Comparison of ENCODE assay signal across 18 cellular contexts in the genomic region with DNA sequence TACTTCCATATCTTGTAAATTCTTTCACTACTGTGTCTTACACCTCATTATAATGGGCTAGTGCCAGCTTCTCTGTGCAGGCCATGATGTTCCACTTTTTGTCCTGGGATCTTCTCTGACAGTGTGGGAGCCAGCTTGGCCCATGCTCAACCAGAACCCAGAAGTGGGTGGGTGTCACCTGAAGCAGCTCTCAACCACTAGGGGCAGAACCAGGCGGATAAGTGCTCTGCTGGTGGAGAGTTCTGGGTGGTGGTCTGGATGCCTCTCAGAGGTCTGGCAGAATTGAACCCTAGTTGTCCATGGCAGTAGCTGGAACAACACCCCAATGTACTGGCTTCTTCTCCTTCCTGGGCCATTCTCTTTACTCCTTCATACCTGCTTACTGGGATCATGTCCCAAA.
"Had no signal": no experiment of that assay in that cellular context is flagged by ENCODE, and none has a peak within 500 bp of the region (broad histone marks: within the 10 kb centered on the region; RNA-seq: fewer than 3 reads in every experiment).

No MANE protein-coding gene starts in this region.

- H2AFZ ChIP-seq: parathyroid adenoma had no signal

- H3K4me1 Mint-ChIP-seq: brain; central memory CD8-positive, alpha-beta T cell; immature natural killer cell; naive B cell had no signal

- H3K9me3 ChIP-seq: thyroid gland, vagina had no signal

- H3K9ac ChIP-seq: parathyroid adenoma had no signal

- H3K27me3 ChIP-seq: thyroid gland, vagina had no signal

- H3K36me3 ChIP-seq: thyroid gland, vagina had no signal

- H3K4me1 ChIP-seq: parathyroid adenoma, thyroid gland, vagina had no signal

- H3K27ac Mint-ChIP-seq: activated naive CD4-positive, alpha-beta T cell treated with anti-CD3 and anti-CD28 coated beads, Interleukin-2, amount 50 U/mL, for 72 hours; brain; immature natural killer cell; naive B cell had no signal

- ATAC-seq: activated naive CD4-positive, alpha-beta T cell treated with anti-CD3 and anti-CD28 coated beads, Interleukin-2, amount 50 U/mL, for 72 hours; activated T-cell treated with anti-CD3 and anti-CD28 coated beads, Interleukin-2, amount 50 U/mL, for 4 hours had no signal

- H3K4me3 Mint-ChIP-seq: activated T-cell treated with anti-CD3 and anti-CD28 coated beads, Interleukin-2, amount 50 U/mL, for 4 hours; brain; central memory CD8-positive, alpha-beta T cell; immature natural killer cell; naive B cell had no signal

- DNase-seq: activated CD4-positive, alpha-beta T cell treated with anti-CD3 and anti-CD28 coated beads for 1 hour; activated CD4-positive, alpha-beta T cell treated with anti-CD3 and anti-CD28 coated beads, Interleukin-2, amount 50 U/mL, for 48 hours; activated effector memory CD4-positive, alpha-beta T cell treated with anti-CD3 and anti-CD28 coated beads, Interleukin-2, amount 50 U/mL, for 16 hours; activated T-cell treated with anti-CD3 and anti-CD28 coated beads, Interleukin-2, amount 50 U/mL, for 4 hours; amygdala; effector memory CD4-positive, alpha-beta T cell; hippocampal formation; immature natural killer cell; naive B cell; retina; thyroid gland had no signal

- H3K27me3 Mint-ChIP-seq: central memory CD8-positive, alpha-beta T cell; naive B cell had no signal

- H3K27ac ChIP-seq: parathyroid adenoma, skin epidermis, thyroid gland, vagina had no signal

- H3K79me2 ChIP-seq: parathyroid adenoma had no signal

- H3K36me3 Mint-ChIP-seq: brain had no signal

- H3K4me3 ChIP-seq: lung, skin epidermis, thyroid gland, vagina had no signal
